Comparison of ENCODE assay signal across 20 cellular contexts in genomic region chr3:140599496-140599895, GRCh38.
"Had no signal": no experiment of that assay in that cellular context is flagged by ENCODE, and none has a peak within 500 bp of the region (broad histone marks: within the 10 kb centered on the region; RNA-seq: fewer than 3 reads in every experiment).

No MANE protein-coding gene starts in this region.

- FAIRE-seq: pancreas had no signal

- H3K9me3 ChIP-seq: body of pancreas, colonic mucosa, gastroesophageal sphincter, heart left ventricle, neutrophil, pancreas, suprapubic skin, vagina had no signal

- H3K36me3 ChIP-seq: colonic mucosa, gastroesophageal sphincter, heart left ventricle, neutrophil, pancreas, suprapubic skin, vagina had no signal

- H3K27me3 ChIP-seq: body of pancreas, colonic mucosa, gastroesophageal sphincter, heart left ventricle, neutrophil, pancreas, suprapubic skin, vagina had no signal

- H3K27ac ChIP-seq: body of pancreas, colonic mucosa, gastroesophageal sphincter, heart left ventricle, neutrophil, pancreas, suprapubic skin, vagina had no signal

- H3K4me1 ChIP-seq: body of pancreas, colonic mucosa, pancreas, suprapubic skin, vagina had no signal

- H3K4me3 ChIP-seq: body of pancreas, colonic mucosa, gastroesophageal sphincter, heart left ventricle, pancreas, smooth muscle cell, suprapubic skin, vagina had no signal

- DNase-seq: activated B cell treated with CpG ODN at 0.5 μM for 24 hours; activated CD4-positive, alpha-beta memory T cell treated with anti-CD3 and anti-CD28 coated beads for 36 hours; activated CD4-positive, alpha-beta T cell treated with anti-CD3 and anti-CD28 coated beads for 4 hours; activated naive CD4-positive, alpha-beta T cell treated with anti-CD3 and anti-CD28 coated beads for 36 hours; body of pancreas; central memory CD4-positive, alpha-beta T cell; colonic mucosa; heart left ventricle; immature natural killer cell; left cardiac atrium; naive thymus-derived CD8-positive, alpha-beta T cell; pancreas; stimulated activated CD4-positive, alpha-beta T cell treated with anti-CD3 and anti-CD28 coated beads, Interleukin-4, amount 100 ng/mL, for 1 hour; stimulated activated naive CD8-positive, alpha-beta T cell treated with anti-CD3 and anti-CD28 coated beads, Interleukin-15, amount 100 ng/mL, for 72 hours; trophoblast cell had no signal

- H3K4me2 ChIP-seq: smooth muscle cell had no signal
